ENCODE assay signal across 2 cellular contexts in the genomic region with DNA sequence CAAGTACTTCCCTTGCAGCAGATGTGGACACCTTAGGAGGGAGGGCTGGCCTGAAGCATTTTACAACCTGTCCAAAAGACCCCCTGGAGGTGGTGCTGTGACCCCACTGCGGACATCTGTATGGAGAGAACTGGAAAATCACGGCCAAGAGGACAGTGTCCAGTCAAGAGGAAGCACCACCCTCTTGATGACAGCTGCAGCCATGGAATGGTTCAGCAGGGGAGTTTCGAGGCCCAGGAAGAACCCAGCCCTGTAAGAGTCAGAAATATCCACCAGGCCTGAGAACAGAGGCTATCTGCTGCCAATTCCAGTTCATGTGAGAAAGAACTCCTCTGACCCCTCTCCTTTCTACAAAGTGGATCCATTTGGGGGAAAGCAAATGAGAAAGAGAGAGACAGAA.
TF ChIP-seq lines count a peak whose summit lies in the region.

No MANE protein-coding gene starts in this region.

TF ChIP-seq in K562, 482 proteins besides CTCF, POLR2A, EP300 and RAD21:
- TF ChIP-seq, protein P1, sequence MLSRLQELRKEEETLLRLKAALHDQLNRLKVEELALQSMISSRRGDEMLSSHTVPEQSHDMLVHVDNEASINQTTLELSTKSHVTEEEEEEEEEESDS (CRISPR knock-in tag; IDR thresholded peaks at IDR 0.05): no peak
- TF ChIP-seq TARDBP (IDR thresholded peaks at IDR 0.05) (no peak), SMARCE1 (IDR thresholded peaks at IDR 0.05) (no peak)

TF ChIP-seq in GM12891, 5 proteins besides CTCF, POLR2A, EP300 and RAD21:
- no peak for TF ChIP-seq PAX5 (IDR thresholded peaks at IDR 0.05; ENCODE audit: insufficient read depth, low read length, severe bottlenecking)
TF ChIP-seq in GM12891: peak in this region for 0.
